ENCODE assay signal across 8 cellular contexts in the genomic region with DNA sequence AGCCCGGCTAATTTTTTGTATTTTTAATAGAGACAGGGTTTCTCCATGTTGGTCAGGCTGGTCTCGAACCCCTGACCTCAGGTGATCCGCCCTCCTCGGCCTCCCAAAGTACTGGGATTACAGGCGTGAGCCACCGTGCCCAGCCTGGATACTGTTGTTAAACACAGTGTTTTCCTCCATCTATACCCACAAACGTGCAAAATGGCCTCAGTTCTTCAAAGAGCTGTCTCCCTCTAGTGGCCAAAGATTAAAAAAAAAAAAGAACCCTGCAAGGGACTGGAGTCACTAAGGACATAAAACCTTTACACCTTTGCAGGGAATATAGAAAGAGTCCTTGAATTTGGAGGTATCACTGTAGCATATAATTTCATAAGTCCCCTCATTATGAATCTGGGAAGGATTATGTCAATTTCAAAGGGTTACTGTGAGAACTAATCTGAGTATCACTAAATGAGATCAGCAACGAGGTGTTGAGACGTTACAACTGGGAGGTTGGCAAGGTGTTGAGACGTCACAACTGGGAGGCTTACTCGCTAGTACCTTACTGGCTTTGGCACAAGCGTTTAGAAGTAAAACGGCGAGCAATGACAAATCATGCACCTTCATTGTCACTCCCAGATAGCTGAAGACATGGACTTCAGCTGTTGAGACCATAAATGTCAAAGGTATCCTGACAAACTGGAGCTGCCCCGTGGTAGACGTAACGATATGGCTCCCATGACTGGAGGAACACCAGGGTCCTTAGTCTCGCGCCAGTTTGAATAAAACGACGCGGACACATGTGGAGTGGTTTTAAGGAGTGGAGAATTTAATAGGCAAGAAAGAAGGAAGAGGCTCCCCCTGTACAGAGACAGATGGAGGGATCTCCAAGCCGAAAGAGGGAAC. TPM values are rescaled to one million over a fixed set of nuclear protein-coding genes. Genes with fewer than 3 reads are reported as not detected.
DNase-seq lines count a peak whose midpoint lies in the region; ATAC-seq, FAIRE-seq and TF ChIP-seq lines count a peak whose summit lies in the region.

No MANE protein-coding gene starts in this region.

- no peak overlapping the region for H3K4me3 ChIP-seq in left ventricle myocardium inferior
- H3K4me3 ChIP-seq in small intestine (ENCODE audit: low read depth in 1 of 2, low read length in 2 of 2) = no peak overlapping the region

- peak; percentile 80 for ATAC-seq in HG02884 (IDR thresholded peaks at IDR 0.05; ENCODE audit: unreplicated experiment)

- DNase-seq in activated naive CD4-positive, alpha-beta T cell treated with anti-CD3 and anti-CD28 coated beads, Interleukin-2, amount 10 ng/mL, durations not matched to agents 7 days and 5 days = peak; percentile 34
- no peak for DNase-seq in activated naive CD4-positive, alpha-beta T cell treated with Interleukin-2 at 50 U/mL for 16 hours
- DNase-seq in NCI-H345 treated with DMSO at 0.1 percent for 48 hours (lab: John Stamatoyannopoulos, UW; ENCODE audit: unreplicated experiment) (peak; percentile 32), left ventricle myocardium inferior (no peak), small intestine (peak; percentile 77), ureter (ENCODE audit: low spot score) (no peak)
- DNase-seq in activated T-helper 1 cell treated with anti-CD3 and anti-CD28 coated beads, Interleukin-12 subunit alpha, Interleukin-12 subunit beta, Interleukin-2, Interleukin-4 antibody, amounts not matched to agents 30 ng/mL and 10 ng/mL and 1 ng/mL, durations not matched to agents 14 hours and 24 hours and 36 hours (ENCODE audit: low spot score) = no peak

- no peak overlapping the region for H3K27ac Mint-ChIP-seq in activated naive CD4-positive, alpha-beta T cell treated with anti-CD3 and anti-CD28 coated beads, Interleukin-2, amount 10 ng/mL, durations not matched to agents 7 days and 5 days
- peak overlapping the region; percentile 94 for H3K27ac Mint-ChIP-seq in activated T-helper 1 cell treated with anti-CD3 and anti-CD28 coated beads, Interleukin-12 subunit alpha, Interleukin-12 subunit beta, Interleukin-2, Interleukin-4 antibody, amounts not matched to agents 30 ng/mL and 10 ng/mL and 1 ng/mL, durations not matched to agents 14 hours and 24 hours and 36 hours

- H3K9me3 Mint-ChIP-seq in activated naive CD4-positive, alpha-beta T cell treated with anti-CD3 and anti-CD28 coated beads, Interleukin-2, amount 10 ng/mL, durations not matched to agents 7 days and 5 days = peaks cover 5% of the 10 kb centered on the region
- H3K9me3 Mint-ChIP-seq in activated T-helper 1 cell treated with anti-CD3 and anti-CD28 coated beads, Interleukin-12 subunit alpha, Interleukin-12 subunit beta, Interleukin-2, Interleukin-4 antibody, amounts not matched to agents 30 ng/mL and 10 ng/mL and 1 ng/mL, durations not matched to agents 14 hours and 24 hours and 36 hours = peaks cover 6% of the 10 kb centered on the region

- CTCF ChIA-PET in activated naive CD4-positive, alpha-beta T cell treated with anti-CD3 and anti-CD28 coated beads, Interleukin-2, amount 10 ng/mL, durations not matched to agents 7 days and 5 days (lab: Charles Lee) = interaction anchor here (0.6 to 4.2 kb wide), 10 partner anchors 9 to 410 kb away, joined by 3 to 35 read pairs (median 4); no protein-coding TSS in a partner anchor

- no peaks in the 10 kb centered on the region for H3K27me3 Mint-ChIP-seq in activated naive CD4-positive, alpha-beta T cell treated with anti-CD3 and anti-CD28 coated beads, Interleukin-2, amount 10 ng/mL, durations not matched to agents 7 days and 5 days
- peaks cover 1% of the 10 kb centered on the region for H3K27me3 Mint-ChIP-seq in activated T-helper 1 cell treated with anti-CD3 and anti-CD28 coated beads, Interleukin-12 subunit alpha, Interleukin-12 subunit beta, Interleukin-2, Interleukin-4 antibody, amounts not matched to agents 30 ng/mL and 10 ng/mL and 1 ng/mL, durations not matched to agents 14 hours and 24 hours and 36 hours (ENCODE audit: insufficient read depth)

- peaks cover 8% of the 10 kb centered on the region for H3K4me1 Mint-ChIP-seq in activated naive CD4-positive, alpha-beta T cell treated with anti-CD3 and anti-CD28 coated beads, Interleukin-2, amount 10 ng/mL, durations not matched to agents 7 days and 5 days
- H3K4me1 Mint-ChIP-seq in activated T-helper 1 cell treated with anti-CD3 and anti-CD28 coated beads, Interleukin-12 subunit alpha, Interleukin-12 subunit beta, Interleukin-2, Interleukin-4 antibody, amounts not matched to agents 30 ng/mL and 10 ng/mL and 1 ng/mL, durations not matched to agents 14 hours and 24 hours and 36 hours (ENCODE audit: low read depth) = peaks cover 38% of the 10 kb centered on the region

- H3K27me3 ChIP-seq in left ventricle myocardium inferior (ENCODE audit: low read depth) = no peaks in the 10 kb centered on the region
- H3K27me3 ChIP-seq in small intestine (ENCODE audit: control insufficient read depth in 2 of 2, insufficient read depth in 2 of 2, low read length in 2 of 2) = no peaks in the 10 kb centered on the region

- TF ChIP-seq CTCF in left ventricle myocardium inferior (IDR thresholded peaks at IDR 0.05; ENCODE audit: borderline replicate concordance) = peak; percentile 67

- H3K4me3 Mint-ChIP-seq in activated naive CD4-positive, alpha-beta T cell treated with anti-CD3 and anti-CD28 coated beads, Interleukin-2, amount 10 ng/mL, durations not matched to agents 7 days and 5 days = no peak overlapping the region
- H3K4me3 Mint-ChIP-seq in activated T-helper 1 cell treated with anti-CD3 and anti-CD28 coated beads, Interleukin-12 subunit alpha, Interleukin-12 subunit beta, Interleukin-2, Interleukin-4 antibody, amounts not matched to agents 30 ng/mL and 10 ng/mL and 1 ng/mL, durations not matched to agents 14 hours and 24 hours and 36 hours = peak overlapping the region; percentile 27

- no peaks in the 10 kb centered on the region for H3K36me3 Mint-ChIP-seq in activated naive CD4-positive, alpha-beta T cell treated with anti-CD3 and anti-CD28 coated beads, Interleukin-2, amount 10 ng/mL, durations not matched to agents 7 days and 5 days
- H3K36me3 Mint-ChIP-seq in activated T-helper 1 cell treated with anti-CD3 and anti-CD28 coated beads, Interleukin-12 subunit alpha, Interleukin-12 subunit beta, Interleukin-2, Interleukin-4 antibody, amounts not matched to agents 30 ng/mL and 10 ng/mL and 1 ng/mL, durations not matched to agents 14 hours and 24 hours and 36 hours (ENCODE audit: low read depth) = no peaks in the 10 kb centered on the region

- 65 to 72% (median 67%) methylated on average over 23 of the region's 23 CpGs for WGBS in small intestine, 3 donors

- H3K36me3 ChIP-seq in left ventricle myocardium inferior = no peaks in the 10 kb centered on the region
- no peaks in the 10 kb centered on the region for H3K36me3 ChIP-seq in small intestine (ENCODE audit: control insufficient read depth in 2 of 2, insufficient read depth in 2 of 2, low read length in 2 of 2)

- H3K9me3 ChIP-seq in left ventricle myocardium inferior (replicated peaks) (no peaks in the 10 kb centered on the region), small intestine (ENCODE audit: control insufficient read depth, low read depth) (no peaks in the 10 kb centered on the region)

- H3K4me1 ChIP-seq in left ventricle myocardium inferior (peaks cover 10% of the 10 kb centered on the region), small intestine (ENCODE audit: control insufficient read depth in 2 of 2, insufficient read depth in 1 of 2, low read depth in 1 of 2, low read length in 1 of 2) (no peaks in the 10 kb centered on the region)

- H3K27ac ChIP-seq in left ventricle myocardium inferior (replicated peaks) (no peak overlapping the region), small intestine (ENCODE audit: low read depth in 1 of 2, low read length in 1 of 2) (no peak overlapping the region)

- FAIRE-seq in small intestine (lab: Jason Lieb, UNC) = no peak

- intact Hi-C loops in activated T-helper 1 cell treated with anti-CD3 and anti-CD28 coated beads, Interleukin-12 subunit alpha, Interleukin-12 subunit beta, Interleukin-2, Interleukin-4 antibody, amounts not matched to agents 30 ng/mL and 10 ng/mL and 1 ng/mL, durations not matched to agents 14 hours and 24 hours and 36 hours (cut with micrococcal nuclease) = loop anchor here (1.0 to 5.0 kb wide), 6 partner anchors 14 to 744 kb away; partner anchors contain the start of genes ING2, RWDD4 and TRAPPC11
- intact Hi-C loops in left ventricle myocardium inferior (cut with micrococcal nuclease) = no loop called here

RNA-seq across cellular contexts. Expression of gene ENPP6, which starts 33.4 kb away (rescaled TPM):
- 2.5 and 3.4 TPM in 2 replicates for total RNA-seq in activated T-helper 1 cell treated with anti-CD3 and anti-CD28 coated beads, Interleukin-12 subunit alpha, Interleukin-12 subunit beta, Interleukin-2, Interleukin-4 antibody, amounts not matched to agents 30 ng/mL and 10 ng/mL and 1 ng/mL, durations not matched to agents 14 hours and 24 hours and 36 hours
- total RNA-seq in left ventricle myocardium inferior = not detected
- polyA plus RNA-seq in small intestine = under 1 TPM in 2 of 3 donors, not detected in 1; 0.27 to 0.34 TPM
- total RNA-seq in ureter = 3.9 TPM

Comparison
In these comparisons a context has a peak if more than half of its experiments do, and no peak if none do; other contexts are left out.
1. DNase-seq: peak in activated naive CD4-positive, alpha-beta T cell treated with anti-CD3 and anti-CD28 coated beads, Interleukin-2, amount 10 ng/mL, durations not matched to agents 7 days and 5 days (single experiment), NCI-H345 treated with DMSO at 0.1 percent for 48 hours (single experiment) and small intestine (single experiment); none in activated naive CD4-positive, alpha-beta T cell treated with Interleukin-2 at 50 U/mL for 16 hours (single experiment), activated T-helper 1 cell treated with anti-CD3 and anti-CD28 coated beads, Interleukin-12 subunit alpha, Interleukin-12 subunit beta, Interleukin-2, Interleukin-4 antibody, amounts not matched to agents 30 ng/mL and 10 ng/mL and 1 ng/mL, durations not matched to agents 14 hours and 24 hours and 36 hours (single experiment), left ventricle myocardium inferior (single experiment) and ureter (single experiment).